13 cellular contexts compared by ENCODE assay signal in the genomic region with DNA sequence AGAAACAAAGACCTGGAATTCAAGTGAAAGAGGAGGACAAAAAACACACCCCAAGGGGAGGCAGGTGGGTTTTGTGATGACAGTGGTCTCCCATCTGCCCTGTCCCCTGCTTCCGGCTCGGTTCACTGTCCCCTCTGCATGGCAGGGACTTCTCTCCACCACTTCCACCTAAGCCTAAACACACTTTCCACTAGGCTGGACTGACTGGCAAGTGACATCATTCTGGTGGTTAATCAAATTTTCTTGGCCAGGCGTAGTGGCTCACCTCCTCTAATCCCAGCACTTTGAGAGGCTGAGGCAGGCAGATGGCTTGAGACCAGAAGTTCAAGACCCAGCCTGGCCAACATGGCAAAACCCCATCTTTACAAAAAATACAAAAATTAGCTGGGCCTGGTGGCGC. TPM values are rescaled to one million over a fixed set of nuclear protein-coding genes. Genes with fewer than 3 reads are reported as not detected.
DNase-seq lines count a peak whose midpoint lies in the region; TF ChIP-seq lines count a peak whose summit lies in the region.
"Had no signal": no experiment of that assay in that cellular context is flagged by ENCODE, and none has a peak within 500 bp of the region (broad histone marks: within the 10 kb centered on the region; RNA-seq: fewer than 3 reads in every experiment).

No MANE protein-coding gene starts in this region.

- no peaks in the 10 kb centered on the region for H3K9me3 Mint-ChIP-seq in osteocyte (ENCODE audit: unreplicated experiment)
- H3K9me3 Mint-ChIP-seq: stimulated activated naive CD8-positive, alpha-beta T cell treated with anti-CD3 and anti-CD28 coated beads, Interleukin-15, amount 100 ng/mL, for 72 hours had no signal

- H3K4me3 ChIP-seq in A673 (ENCODE audit: low read depth, low read length, poor library complexity, severe bottlenecking), result no peak overlapping the region
- no peak overlapping the region for H3K4me3 ChIP-seq in Karpas-422 (ENCODE audit: low read length)
- no peak overlapping the region for H3K4me3 ChIP-seq in esophagus (ENCODE audit: low read depth in 1 of 2, low read length in 2 of 2)
- H3K4me3 ChIP-seq in effector memory CD4-positive, alpha-beta T cell (ENCODE audit: insufficient read depth, low read depth, low read length, poor library complexity, severe bottlenecking), result no peak overlapping the region

- H3K79me2 ChIP-seq in Karpas-422 (ENCODE audit: low read length), result no peaks in the 10 kb centered on the region

- no peak for DNase-seq in A673 (ENCODE audit: low spot score)
- DNase-seq in Karpas-422, result peak; percentile 61
- no peak for DNase-seq in osteocyte (ENCODE audit: extremely low spot score, unreplicated experiment)
- no peak for DNase-seq in effector memory CD4-positive, alpha-beta T cell
- no peak for DNase-seq in foreskin melanocyte
- DNase-seq in kidney glomerular epithelial cell (lab: John Stamatoyannopoulos, UW), result no peak
- no peak for DNase-seq in SKM-1 (lab: John Stamatoyannopoulos, UW; ENCODE audit: unreplicated experiment)
- DNase-seq: activated CD8-positive, alpha-beta memory T cell treated with anti-CD3 and anti-CD28 coated beads, Interleukin-2, amount 10 ng/mL, durations not matched to agents 7 days and 5 days; GF-D8; stimulated activated naive CD8-positive, alpha-beta T cell treated with anti-CD3 and anti-CD28 coated beads, Interleukin-15, amount 100 ng/mL, for 72 hours had no signal

- no peaks in the 10 kb centered on the region for H3K36me3 ChIP-seq in A673 (ENCODE audit: insufficient read depth, low read length, poor library complexity, severe bottlenecking)
- no peaks in the 10 kb centered on the region for H3K36me3 ChIP-seq in Karpas-422 (ENCODE audit: insufficient read depth, low read length)
- H3K36me3 ChIP-seq in esophagus (ENCODE audit: control insufficient read depth in 2 of 2, insufficient read depth in 2 of 2, low read length in 1 of 2), result peaks cover 0 to 21% of the 10 kb centered on the region in 2 donors
- no peaks in the 10 kb centered on the region for H3K36me3 ChIP-seq in effector memory CD4-positive, alpha-beta T cell (ENCODE audit: control insufficient read depth, insufficient read depth, low read length)

- peaks cover 24% of the 10 kb centered on the region; the same call in 1 of the 2 replicates for H4K20me1 ChIP-seq in Karpas-422 (ENCODE audit: insufficient read depth, low read depth, low read length)

- no peak for TF ChIP-seq CTCF in A673 (conservative IDR thresholded peaks at IDR 0.05; ENCODE audit: low read depth, low read length)
- TF ChIP-seq CTCF in osteocyte (IDR thresholded peaks at IDR 0.05), result no peak

- no peaks in the 10 kb centered on the region for H3K9me2 ChIP-seq in Karpas-422 (replicated peaks; ENCODE audit: insufficient read depth, low read length)

- H3K27ac ChIP-seq in A673 (ENCODE audit: low read depth, low read length, poor library complexity, severe bottlenecking) (peak overlapping the region; percentile 82), Karpas-422 (ENCODE audit: low read length) (no peak overlapping the region), esophagus (ENCODE audit: low read depth in 2 of 2, low read length in 1 of 2) (peak overlapping the region; percentile 46 to 71)
- no peak overlapping the region for H3K27ac ChIP-seq in effector memory CD4-positive, alpha-beta T cell (ENCODE audit: insufficient read depth, low read length, poor library complexity, severe bottlenecking)

- CTCF ChIA-PET in A673 (lab: Charles Lee), result interaction anchor here (0.9 to 1.1 kb wide), 2 partner anchors 10 to 141 kb away, joined by 3 read pairs; no protein-coding TSS in a partner anchor

- WGBS in esophagus, 2 donors, result 68 to 72% methylated on average over 4 of the region's 4 CpGs

- peak overlapping the region; percentile 63 for H3K4me2 ChIP-seq in Karpas-422 (ENCODE audit: low read depth, low read length, poor library complexity, severe bottlenecking)

- no TSS peak for BruUV-seq in A673 (replicated peaks; lab: Mats Ljungman, UMichigan)

- peak overlapping the region; percentile 97 for H3K27ac Mint-ChIP-seq in osteocyte (ENCODE audit: unreplicated experiment)
- H3K27ac Mint-ChIP-seq: stimulated activated naive CD8-positive, alpha-beta T cell treated with anti-CD3 and anti-CD28 coated beads, Interleukin-15, amount 100 ng/mL, for 72 hours had no signal

- H3K36me3 Mint-ChIP-seq in osteocyte (ENCODE audit: unreplicated experiment), result peaks cover 3% of the 10 kb centered on the region

- H3K4me1 ChIP-seq in A673 (ENCODE audit: insufficient read depth, low read length, poor library complexity, severe bottlenecking) (peaks cover 28% of the 10 kb centered on the region), Karpas-422 (ENCODE audit: low read length) (peaks cover 31% of the 10 kb centered on the region), esophagus (ENCODE audit: control insufficient read depth in 2 of 2, insufficient read depth in 2 of 2, low read length in 1 of 2) (peaks cover 2 to 13% of the 10 kb centered on the region in 2 donors)
- peaks cover 31% of the 10 kb centered on the region for H3K4me1 ChIP-seq in effector memory CD4-positive, alpha-beta T cell (ENCODE audit: control insufficient read depth, insufficient read depth, low read length, poor library complexity, severe bottlenecking)

- H3K4me1 Mint-ChIP-seq in osteocyte (ENCODE audit: unreplicated experiment), result peaks cover 59% of the 10 kb centered on the region

- H3K27me3 ChIP-seq in A673 (replicated peaks; ENCODE audit: insufficient read depth, low read depth, low read length, poor library complexity), result no peaks in the 10 kb centered on the region
- no peaks in the 10 kb centered on the region for H3K27me3 ChIP-seq in Karpas-422 (ENCODE audit: low read length)
- no peaks in the 10 kb centered on the region for H3K27me3 ChIP-seq in esophagus (ENCODE audit: control insufficient read depth in 1 of 2, insufficient read depth in 2 of 2, low read length in 2 of 2)
- H3K27me3 ChIP-seq in effector memory CD4-positive, alpha-beta T cell (replicated peaks; ENCODE audit: control insufficient read depth, insufficient read depth, low read length, poor library complexity, severe bottlenecking), result no peaks in the 10 kb centered on the region

- POLR2A ChIA-PET in A673 (lab: Charles Lee; ENCODE audit: low non-redundant PET), result no interaction called here

- H2AFZ ChIP-seq in Karpas-422 (ENCODE audit: low read length), result no peak overlapping the region

- H3K27me3 Mint-ChIP-seq in osteocyte (ENCODE audit: unreplicated experiment), result no peaks in the 10 kb centered on the region
- H3K27me3 Mint-ChIP-seq: activated CD8-positive, alpha-beta memory T cell treated with anti-CD3 and anti-CD28 coated beads, Interleukin-2, amount 10 ng/mL, durations not matched to agents 7 days and 5 days; stimulated activated naive CD8-positive, alpha-beta T cell treated with anti-CD3 and anti-CD28 coated beads, Interleukin-15, amount 100 ng/mL, for 72 hours had no signal

- H3K9me3 ChIP-seq in A673 (ENCODE audit: low read depth, low read length, poor library complexity, severe bottlenecking) (no peaks in the 10 kb centered on the region), Karpas-422 (ENCODE audit: low read length) (no peaks in the 10 kb centered on the region), esophagus (ENCODE audit: control insufficient read depth in 2 of 2, insufficient read depth in 1 of 2, low read depth in 1 of 2, low read length in 1 of 2) (no peaks in the 10 kb centered on the region)
- no peaks in the 10 kb centered on the region for H3K9me3 ChIP-seq in effector memory CD4-positive, alpha-beta T cell (ENCODE audit: control insufficient read depth, low read length)
- H3K9me3 ChIP-seq: neutrophil had no signal

- no peak overlapping the region for H3K4me3 Mint-ChIP-seq in osteocyte (ENCODE audit: unreplicated experiment)
- H3K4me3 Mint-ChIP-seq: activated CD8-positive, alpha-beta memory T cell treated with anti-CD3 and anti-CD28 coated beads, Interleukin-2, amount 10 ng/mL, durations not matched to agents 7 days and 5 days; stimulated activated naive CD8-positive, alpha-beta T cell treated with anti-CD3 and anti-CD28 coated beads, Interleukin-15, amount 100 ng/mL, for 72 hours had no signal

- intact Hi-C loops in A673 (cut with micrococcal nuclease; ENCODE audit: unreplicated experiment), result loop anchor here (5.0 kb wide), 2 partner anchors 140 to 215 kb away; no protein-coding TSS in a partner anchor

- no peak overlapping the region for H3K9ac ChIP-seq in Karpas-422 (ENCODE audit: low read length)

RNA-seq across cellular contexts. Expression of gene PLEKHG6, which starts 11.9 kb away (rescaled TPM):
- total RNA-seq in A673 (2021) (1.0 TPM in 1 of 2 replicates, not detected in the other), osteocyte (0.21 and 0.55 TPM in 2 replicates)
- not detected in 2 replicates for total RNA-seq in Karpas-422 (2014; rRNA removed; shearing (Covaris generic); ENCODE audit: low replicate concordance)
- 10 to 100 TPM; 25.0 to 70.3 TPM for polyA plus RNA-seq in esophagus
- total RNA-seq: activated CD8-positive, alpha-beta memory T cell treated with anti-CD3 and anti-CD28 coated beads, Interleukin-2, amount 10 ng/mL, durations not matched to agents 7 days and 5 days; OCI-LY7 had no signal

RNA-seq across cellular contexts. Expression of gene TNFRSF1A, which starts 19.5 kb away (rescaled TPM):
- 82.6 and 91.5 TPM in 2 replicates for total RNA-seq in A673 (2021)
- 0.72 TPM in 1 of 2 replicates, not detected in the other for total RNA-seq in Karpas-422 (2014; rRNA removed; shearing (Covaris generic); ENCODE audit: low replicate concordance)
- polyA plus RNA-seq in esophagus, result 10 to 100 TPM; 41.7 to 71.4 TPM
- 170 and 188 TPM in 2 replicates for total RNA-seq in osteocyte

RNA-seq across cellular contexts. Expression of gene SCNN1A, which starts 53.0 kb away (rescaled TPM):
- total RNA-seq in A673 (2021) (not detected in 2 replicates), osteocyte (2.5 and 3.2 TPM in 2 replicates)
- not detected in 2 replicates for total RNA-seq in Karpas-422 (2014; rRNA removed; shearing (Covaris generic); ENCODE audit: low replicate concordance)
- polyA plus RNA-seq in esophagus, result 100 to 1,000 TPM in 1 of 2 donors, 10 to 100 TPM in 1; 98.7 to 126 TPM

Comparison
In these comparisons a context has a peak if more than half of its experiments do, and no peak if none do; other contexts are left out.
1. H3K27ac ChIP-seq: peak in A673 (single experiment) and esophagus (2 of 2); none in Karpas-422 (single experiment) and effector memory CD4-positive, alpha-beta T cell (single experiment).
2. RNA of gene TNFRSF1A, which starts 19.5 kb away (total RNA-seq): 170 to 188 TPM in osteocyte and 82.6 to 91.5 TPM in A673; 0.72 TPM in Karpas-422; every median in the first group is over 10 times any median in the second.